In genomic region chr22:39513791-39514190, GRCh38 we compare ENCODE assay signal across 18 cellular contexts. TPM values are rescaled to one million over a fixed set of nuclear protein-coding genes. Genes with fewer than 3 reads are reported as not detected.
"Had no signal": no experiment of that assay in that cellular context is flagged by ENCODE, and none has a peak within 500 bp of the region (broad histone marks: within the 10 kb centered on the region; RNA-seq: fewer than 3 reads in every experiment).

No MANE protein-coding gene starts in this region.

- H3K27ac Mint-ChIP-seq: activated naive CD8-positive, alpha-beta T cell treated with anti-CD3 and anti-CD28 coated beads for 36 hours; mesothelial cell of epicardium had no signal

- H3K27me3 ChIP-seq: esophagus muscularis mucosa, hepatocyte, ovary, tibial nerve, uterus had no signal

- H3K36me3 ChIP-seq: ovary, uterus had no signal

- H3K9me3 ChIP-seq: esophagus muscularis mucosa, lower lobe of right lung, ovary, tibial nerve, uterus had no signal

- DNase-seq: activated B cell treated with CpG ODN at 0.5 μM for 24 hours; activated gamma-delta T cell; activated naive CD8-positive, alpha-beta T cell treated with anti-CD3 and anti-CD28 coated beads for 36 hours; cortex of kidney; effector CD4-positive, alpha-beta T cell had no signal

- H3K27ac ChIP-seq: hepatocyte, lower lobe of right lung, ovary, tibial nerve, uterus had no signal

- H3K4me3 ChIP-seq: esophagus muscularis mucosa, hepatocyte, lower lobe of right lung, ovary, tibial nerve, uterus had no signal

- H2AFZ ChIP-seq: hepatocyte had no signal

- H3K4me2 ChIP-seq: hepatocyte had no signal

- ATAC-seq: activated CD8-positive, alpha-beta T cell treated with anti-CD3 and anti-CD28 coated beads for 36 hours; activated T-cell treated with anti-CD3 and anti-CD28 coated beads, Interleukin-2, amount 50 U/mL, for 72 hours; stimulated activated memory B cell treated with anti-CD40 and anti-IgM and Interleukin-4, amounts not matched to agents 10 μg/mL and 1 μg/mL and 100 μg/mL, for 72 hours had no signal

- H3K9me3 Mint-ChIP-seq: activated B cell treated with CpG ODN at 0.5 μM for 24 hours; activated CD8-positive, alpha-beta T cell treated with anti-CD3 and anti-CD28 coated beads for 36 hours; activated naive CD8-positive, alpha-beta T cell treated with anti-CD3 and anti-CD28 coated beads for 36 hours; activated T-cell treated with anti-CD3 and anti-CD28 coated beads, Interleukin-2, amount 50 U/mL, for 72 hours; brain; mesothelial cell of epicardium; stimulated activated memory B cell treated with anti-CD40 and anti-IgM and Interleukin-4, amounts not matched to agents 10 μg/mL and 1 μg/mL and 100 μg/mL, for 72 hours had no signal

RNA-seq across cellular contexts. Expression of gene CACNA1I, which starts 56.8 kb away (rescaled TPM):
- total RNA-seq: activated B cell treated with CpG ODN at 0.5 μM for 24 hours, kidney epithelial cell had no signal

RNA-seq across cellular contexts. Expression of gene MGAT3, which starts 57.0 kb away (rescaled TPM):
- total RNA-seq: pulmonary artery endothelial cell had no signal
